ENCODE assay signal across 9 cellular contexts in genomic region chr13:25738342-25738771, GRCh38.
DNase-seq lines count a peak whose midpoint lies in the region; FAIRE-seq and TF ChIP-seq lines count a peak whose summit lies in the region.
"Had no signal": no experiment of that assay in that cellular context is flagged by ENCODE, and none has a peak within 500 bp of the region (broad histone marks: within the 10 kb centered on the region; RNA-seq: fewer than 3 reads in every experiment).

No MANE protein-coding gene starts in this region.

- H3K36me3 Mint-ChIP-seq in astrocyte (ENCODE audit: low read depth, unreplicated experiment) = no peaks in the 10 kb centered on the region
- no peaks in the 10 kb centered on the region for H3K36me3 Mint-ChIP-seq in nephron progenitor cell (ENCODE audit: low read depth)

- H3K27me3 Mint-ChIP-seq in astrocyte (ENCODE audit: low read depth, unreplicated experiment) (no peaks in the 10 kb centered on the region), nephron progenitor cell (ENCODE audit: low read depth, poor library complexity) (peaks cover 2% of the 10 kb centered on the region)

- H3K9ac ChIP-seq in astrocyte (ENCODE audit: low read length) = peak overlapping the region; percentile 61

- H3K9me3 Mint-ChIP-seq in astrocyte (ENCODE audit: unreplicated experiment) (peaks cover 2% of the 10 kb centered on the region), nephron progenitor cell (no peaks in the 10 kb centered on the region)

- H3K4me3 ChIP-seq in HAP-1 (no peak overlapping the region), astrocyte (ENCODE audit: insufficient read depth, low read depth, low read length) (peak overlapping the region; percentile 19)

- H4K20me1 ChIP-seq in astrocyte (ENCODE audit: insufficient read depth, low read length) = no peaks in the 10 kb centered on the region

- intact Hi-C loops in cardiac septum (cut with DNase I) = no loop called here

- H3K79me2 ChIP-seq in astrocyte (ENCODE audit: insufficient read depth, low read length) = no peaks in the 10 kb centered on the region

- no peaks in the 10 kb centered on the region for H3K36me3 ChIP-seq in HAP-1 (replicated peaks)
- H3K36me3 ChIP-seq in astrocyte (ENCODE audit: insufficient read depth, low read length) = no peaks in the 10 kb centered on the region

- DNase-seq in HAP-1 (ENCODE audit: low spot score in 2 of 2) (peak; percentile 63 to 64), NCI-H2081 (lab: John Stamatoyannopoulos, UW) (peak; percentile 19 to 61), astrocyte (ENCODE audit: low read depth) (peak; percentile 70), nephron progenitor cell (no peak), cardiac septum (ENCODE audit: low spot score) (no peak), NCI-H446 treated with DMSO at 0.1 percent for 48 hours (lab: John Stamatoyannopoulos, UW) (no peak), iPS-NIHi11 (ENCODE audit: low spot score) (no peak)
- no peak for DNase-seq in stimulated activated CD4-positive, alpha-beta T cell treated with anti-CD3 and anti-CD28 coated beads, Interleukin-4, amount 100 ng/mL, for 24 hours
- DNase-seq: left ventricle myocardium superior had no signal

- H3K4me1 ChIP-seq in HAP-1 (peaks cover 21% of the 10 kb centered on the region), astrocyte (ENCODE audit: insufficient read depth, low read length) (peaks cover 25% of the 10 kb centered on the region)

- TF ChIP-seq CTCF in astrocyte (IDR thresholded peaks at IDR 0.05; ENCODE audit: insufficient read depth, low read depth, low read length) = no peak
- TF ChIP-seq CTCF in nephron progenitor cell (IDR thresholded peaks at IDR 0.05) = no peak

- H3K4me1 Mint-ChIP-seq in astrocyte (ENCODE audit: low read depth, unreplicated experiment) (peaks cover 28% of the 10 kb centered on the region), nephron progenitor cell (peaks cover 33% of the 10 kb centered on the region)

- H2AFZ ChIP-seq in astrocyte (ENCODE audit: low read depth, low read length) = peak overlapping the region; percentile 18

- H3K4me3 Mint-ChIP-seq in astrocyte (ENCODE audit: unreplicated experiment) = peak overlapping the region; percentile 40
- no peak overlapping the region for H3K4me3 Mint-ChIP-seq in nephron progenitor cell

- H3K27me3 ChIP-seq in HAP-1 (ENCODE audit: low read depth) = no peaks in the 10 kb centered on the region
- no peaks in the 10 kb centered on the region for H3K27me3 ChIP-seq in astrocyte (ENCODE audit: insufficient read depth, low read length)

- H3K27ac ChIP-seq in astrocyte (ENCODE audit: low read depth, low read length) = peak overlapping the region; percentile 81

- peak overlapping the region; percentile 95 for H3K27ac Mint-ChIP-seq in astrocyte (ENCODE audit: unreplicated experiment)
- peak overlapping the region; percentile 64 for H3K27ac Mint-ChIP-seq in nephron progenitor cell

- H3K4me2 ChIP-seq in astrocyte (ENCODE audit: low read length) = peak overlapping the region; percentile 78

- H3K9me3 ChIP-seq in HAP-1 (no peaks in the 10 kb centered on the region), astrocyte (ENCODE audit: insufficient read depth, low read depth, low read length) (no peaks in the 10 kb centered on the region)

- in situ Hi-C loops in HAP-1 (cut with MboI; ENCODE audit: low sequenced_read_pairs) = no loop called here

- no peak for FAIRE-seq in astrocyte (lab: Jason Lieb, UNC)

Comparison
In these comparisons a context has a peak if more than half of its experiments do, and no peak if none do; other contexts are left out.
1. DNase-seq: peak in HAP-1 (2 of 2), NCI-H2081 (2 of 2) and astrocyte (single experiment); none in nephron progenitor cell (single experiment), cardiac septum (single experiment), stimulated activated CD4-positive, alpha-beta T cell treated with anti-CD3 and anti-CD28 coated beads, Interleukin-4, amount 100 ng/mL, for 24 hours (single experiment), NCI-H446 treated with DMSO at 0.1 percent for 48 hours (single experiment) and iPS-NIHi11 (single experiment).